ENCODE assay signal across 10 cellular contexts in genomic region chr7:100093054-100093453, GRCh38.
DNase-seq lines count a peak whose midpoint lies in the region; ATAC-seq lines count a peak whose summit lies in the region.
"Had no signal": no experiment of that assay in that cellular context is flagged by ENCODE, and none has a peak within 500 bp of the region (broad histone marks: within the 10 kb centered on the region; RNA-seq: fewer than 3 reads in every experiment).

No MANE protein-coding gene starts in this region.

- peak overlapping the region; percentile 67 for H3K27ac Mint-ChIP-seq in stimulated activated effector memory CD8-positive, alpha-beta T cell treated with anti-CD3 and anti-CD28 coated beads, Interleukin-12 subunit alpha, Interleukin-12 subunit beta, amount 100 ng/mL, for 72 hours
- H3K27ac Mint-ChIP-seq: activated T-helper 2 cell treated with anti-CD3 and anti-CD28 coated beads, Interferon-gamma antibody, Interleukin-2, Interleukin-4, amounts not matched to agents 10 μg/mL and 5 μg/mL and 100 μg/mL, durations not matched to agents 14 hours and 24 hours and 36 hours had no signal

- H3K36me3 Mint-ChIP-seq in stimulated activated effector memory CD8-positive, alpha-beta T cell treated with anti-CD3 and anti-CD28 coated beads, Interleukin-12 subunit alpha, Interleukin-12 subunit beta, amount 100 ng/mL, for 72 hours = peaks cover 100% of the 10 kb centered on the region

- DNase-seq in DMS53 (lab: John Stamatoyannopoulos, UW) (peak; percentile 55), DMS53 treated with DMSO at 0.1 percent for 48 hours (lab: John Stamatoyannopoulos, UW; ENCODE audit: unreplicated experiment) (no peak), cerebellar nuclear complex (lab: John Stamatoyannopoulos, UW) (no peak)
- DNase-seq in stimulated activated effector memory CD8-positive, alpha-beta T cell treated with anti-CD3 and anti-CD28 coated beads, Interleukin-12 subunit alpha, Interleukin-12 subunit beta, amount 100 ng/mL, for 72 hours (ENCODE audit: low spot score in 2 of 2) = no peak
- DNase-seq: 8988T, DMS 273 treated with DMSO at 0.1 percent for 48 hours, foreskin keratinocyte, NCI-H1930, upper lobe of left lung had no signal

- no peak for ATAC-seq in stimulated activated effector memory CD8-positive, alpha-beta T cell treated with anti-CD3 and anti-CD28 coated beads, Interleukin-12 subunit alpha, Interleukin-12 subunit beta, amount 100 ng/mL, for 72 hours
- ATAC-seq: foreskin keratinocyte had no signal

- peaks cover 51% of the 10 kb centered on the region for H3K4me1 Mint-ChIP-seq in stimulated activated effector memory CD8-positive, alpha-beta T cell treated with anti-CD3 and anti-CD28 coated beads, Interleukin-12 subunit alpha, Interleukin-12 subunit beta, amount 100 ng/mL, for 72 hours

- no peak overlapping the region for H3K4me3 Mint-ChIP-seq in stimulated activated effector memory CD8-positive, alpha-beta T cell treated with anti-CD3 and anti-CD28 coated beads, Interleukin-12 subunit alpha, Interleukin-12 subunit beta, amount 100 ng/mL, for 72 hours

- no peaks in the 10 kb centered on the region for H3K9me3 Mint-ChIP-seq in stimulated activated effector memory CD8-positive, alpha-beta T cell treated with anti-CD3 and anti-CD28 coated beads, Interleukin-12 subunit alpha, Interleukin-12 subunit beta, amount 100 ng/mL, for 72 hours
- H3K9me3 Mint-ChIP-seq: activated T-helper 2 cell treated with anti-CD3 and anti-CD28 coated beads, Interferon-gamma antibody, Interleukin-2, Interleukin-4, amounts not matched to agents 10 μg/mL and 5 μg/mL and 100 μg/mL, durations not matched to agents 14 hours and 24 hours and 36 hours had no signal
